12 cellular contexts compared by ENCODE assay signal in the genomic region with DNA sequence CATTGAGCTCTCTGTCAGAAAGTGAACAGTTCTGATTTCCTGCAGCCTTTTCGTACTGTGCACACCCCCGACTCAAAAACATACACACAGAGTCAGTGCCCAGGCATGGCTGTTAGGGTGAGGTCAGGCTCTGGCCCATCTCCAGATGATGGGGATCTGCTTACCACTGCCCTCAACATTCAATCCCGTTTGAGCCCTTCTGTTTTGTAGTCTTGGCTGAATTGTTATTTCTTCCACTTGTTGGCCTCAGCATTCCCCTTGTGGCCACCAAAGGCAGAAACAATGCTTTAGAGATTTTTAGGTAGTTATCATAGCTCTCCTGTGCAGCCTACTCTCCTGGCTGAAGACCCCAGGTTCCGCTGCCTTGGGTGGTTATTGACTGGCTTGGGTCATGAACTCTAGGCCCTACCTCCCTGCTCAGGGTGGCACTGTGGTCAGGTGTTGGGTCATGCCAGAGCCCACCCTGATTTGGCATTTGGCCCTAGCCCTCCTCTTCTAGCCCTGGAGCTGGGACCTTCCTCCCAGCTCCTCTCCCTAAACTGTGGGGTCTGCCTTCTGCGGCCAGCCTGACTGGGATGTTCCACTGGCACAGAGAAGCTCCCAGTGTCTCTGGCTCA. TPM values are rescaled to one million over a fixed set of nuclear protein-coding genes. Genes with fewer than 3 reads are reported as not detected.
A peak's percentile ranks its signal among the peaks of the same experiment; 100 is the strongest.
DNase-seq lines count a peak whose midpoint lies in the region; ATAC-seq and TF ChIP-seq lines count a peak whose summit lies in the region.
"Had no signal": no experiment of that assay in that cellular context is flagged by ENCODE, and none has a peak within 500 bp of the region (broad histone marks: within the 10 kb centered on the region; RNA-seq: fewer than 3 reads in every experiment).

No MANE protein-coding gene starts in this region.

- no peak overlapping the region for H2BK5ac ChIP-seq in mesenchymal stem cell (ENCODE audit: low read depth, low read length, poor library complexity, severe bottlenecking)

- H3K9ac ChIP-seq in endodermal cell (ENCODE audit: extremely low read depth, low read length, poor library complexity, severe bottlenecking) (no peak overlapping the region), mesenchymal stem cell (ENCODE audit: low read length) (no peak overlapping the region)

- no peak overlapping the region for H3K4me3 Mint-ChIP-seq in endodermal cell

- WGBS in endodermal cell (ENCODE audit: insufficient coverage in 1 of 2, insufficient read length in 1 of 2), 2 experiments, result 93 to 97% methylated on average over 5 of the region's 5 CpGs
- WGBS in mesenchymal stem cell, result 85% methylated on average over 5 of the region's 5 CpGs

- H3K27me3 Mint-ChIP-seq in endodermal cell (ENCODE audit: insufficient read depth), result no peaks in the 10 kb centered on the region

- H3K79me1 ChIP-seq in mesenchymal stem cell (replicated peaks; ENCODE audit: low read length, poor library complexity, severe bottlenecking), result peaks cover 3% of the 10 kb centered on the region

- no peak overlapping the region for H3K4me2 ChIP-seq in mesenchymal stem cell (ENCODE audit: low read length, poor library complexity, severe bottlenecking)

- H3K36me3 ChIP-seq in endodermal cell (ENCODE audit: control insufficient read depth, insufficient read depth, low read length) (no peaks in the 10 kb centered on the region), mesenchymal stem cell (ENCODE audit: control insufficient read depth in 1 of 2, insufficient read depth in 2 of 2, low read depth in 1 of 2, low read length in 2 of 2) (peaks cover 10 to 46% of the 10 kb centered on the region in 2 experiments)

- TF ChIP-seq CTCF in endodermal cell (conservative IDR thresholded peaks at IDR 0.05), result peak; percentile 58

- ATAC-seq in HG03571 (IDR thresholded peaks at IDR 0.05; ENCODE audit: unreplicated experiment), result no peak
- ATAC-seq: sciatic nerve had no signal

- no peak overlapping the region for H2BK15ac ChIP-seq in mesenchymal stem cell (ENCODE audit: low read depth, poor library complexity, severe bottlenecking)

- H4K8ac ChIP-seq in mesenchymal stem cell (ENCODE audit: low read length), result no peak overlapping the region

- peaks cover 3% of the 10 kb centered on the region for H3K36me3 Mint-ChIP-seq in endodermal cell (ENCODE audit: low read depth)

- H2BK120ac ChIP-seq in mesenchymal stem cell (ENCODE audit: low read depth, low read length), result no peak overlapping the region

- peak overlapping the region in 1 of 2 experiments; percentile 9 for H3K23ac ChIP-seq in mesenchymal stem cell (ENCODE audit: low read length in 2 of 2)

- H2AK5ac ChIP-seq in mesenchymal stem cell (ENCODE audit: low read length, severe bottlenecking), result peak overlapping the region; percentile 5

- H3K4me3 ChIP-seq in endodermal cell (ENCODE audit: low read length) (no peak overlapping the region), mesenchymal stem cell (ENCODE audit: insufficient read depth in 1 of 2, low read depth in 1 of 2, low read length in 2 of 2) (no peak overlapping the region)
- H3K4me3 ChIP-seq: esophagus squamous epithelium had no signal

- H3K4me1 ChIP-seq in endodermal cell (ENCODE audit: control insufficient read depth, insufficient read depth, low read length), result no peaks in the 10 kb centered on the region
- peaks cover 26% of the 10 kb centered on the region for H3K4me1 ChIP-seq in mesenchymal stem cell (ENCODE audit: control insufficient read depth, insufficient read depth, low read depth, low read length)

- H4K91ac ChIP-seq in mesenchymal stem cell (ENCODE audit: low read length), result no peak overlapping the region

- no peaks in the 10 kb centered on the region for H3K9me3 ChIP-seq in endodermal cell (ENCODE audit: control insufficient read depth, low read length)
- no peaks in the 10 kb centered on the region for H3K9me3 ChIP-seq in mesenchymal stem cell (ENCODE audit: control insufficient read depth, low read length)
- H3K9me3 ChIP-seq: esophagus squamous epithelium had no signal

- peak overlapping the region in 1 of 2 experiments; percentile 10 for H2BK12ac ChIP-seq in mesenchymal stem cell (ENCODE audit: low read length in 2 of 2)

- DNase-seq in AG08395 (ENCODE audit: low spot score) (peak; percentile 66), M059J (ENCODE audit: low read depth) (peak; percentile 72), endodermal cell (peak; percentile 46), mesenchymal stem cell (no peak), islet precursor cell (no peak), NCI-H187 treated with DMSO at 0.1 percent for 48 hours (lab: John Stamatoyannopoulos, UW) (no peak)
- no peak for DNase-seq in stimulated activated CD4-positive, alpha-beta T cell treated with anti-CD3 and anti-CD28 coated beads, Interleukin-2, amount 100 ng/mL, for 48 hours
- DNase-seq: activated CD8-positive, alpha-beta memory T cell treated with anti-CD3 and anti-CD28 coated beads for 24 hours; esophagus squamous epithelium; NCI-H1436 had no signal

- no peak overlapping the region for H3K27ac Mint-ChIP-seq in endodermal cell

- no peak overlapping the region for H2AFZ ChIP-seq in mesenchymal stem cell (ENCODE audit: low read depth, low read length)

- H3K4me1 Mint-ChIP-seq in endodermal cell, result peaks cover 25% of the 10 kb centered on the region

- no peak overlapping the region for H3K4ac ChIP-seq in mesenchymal stem cell (ENCODE audit: low read depth in 1 of 2, low read length in 2 of 2)

- H3K9me3 Mint-ChIP-seq in endodermal cell, result no peaks in the 10 kb centered on the region

- H3K18ac ChIP-seq in mesenchymal stem cell (ENCODE audit: low read depth in 1 of 2, low read length in 2 of 2), result no peak overlapping the region

- H3K27ac ChIP-seq in endodermal cell (ENCODE audit: low read depth, low read length) (no peak overlapping the region), mesenchymal stem cell (ENCODE audit: low read length, poor library complexity, severe bottlenecking) (no peak overlapping the region)

- no peaks in the 10 kb centered on the region for H3K27me3 ChIP-seq in endodermal cell (ENCODE audit: control insufficient read depth, insufficient read depth, low read length, poor library complexity, severe bottlenecking)
- H3K27me3 ChIP-seq in mesenchymal stem cell (ENCODE audit: control insufficient read depth in 1 of 2, insufficient read depth in 1 of 2, low read length in 2 of 2), result no peaks in the 10 kb centered on the region
- H3K27me3 ChIP-seq: esophagus squamous epithelium had no signal

- no peak overlapping the region for H3K14ac ChIP-seq in mesenchymal stem cell (ENCODE audit: low read length in 2 of 2)

RNA-seq across cellular contexts. Expression of a gene that starts 7.8 kb away (rescaled TPM):
- 0.25 and 0.34 TPM in 2 replicates for total RNA-seq in M059J (2014; rRNA removed; shearing (Covaris generic))
- total RNA-seq in endodermal cell, result 10 to 100 TPM; 12.4 to 15.8 TPM
- polyA plus RNA-seq in endodermal cell (2013, experiment 1 of 2), result 4.8 TPM
- polyA plus RNA-seq in endodermal cell (2013, experiment 2 of 2), result 3.3 TPM
- 1.6 TPM for polyA plus RNA-seq in mesenchymal stem cell (2013, experiment 1 of 2)
- 1.8 TPM for polyA plus RNA-seq in mesenchymal stem cell (2013, experiment 2 of 2)

RNA-seq across cellular contexts. Expression of a gene that starts 12.8 kb away (rescaled TPM):
- 3.1 and 5.6 TPM in 2 replicates for total RNA-seq in M059J (2014; rRNA removed; shearing (Covaris generic))
- total RNA-seq in endodermal cell, result 1 to 10 TPM; 4.2 to 4.5 TPM
- 3.8 TPM for polyA plus RNA-seq in endodermal cell (2013, experiment 1 of 2)
- 4.6 TPM for polyA plus RNA-seq in endodermal cell (2013, experiment 2 of 2)
- polyA plus RNA-seq in mesenchymal stem cell (2013, experiment 1 of 2), result 37.8 TPM
- polyA plus RNA-seq in mesenchymal stem cell (2013, experiment 2 of 2), result 39.1 TPM

RNA-seq across cellular contexts. Expression of a gene that starts 47.6 kb away (rescaled TPM):
- total RNA-seq in M059J (2014; rRNA removed; shearing (Covaris generic)), result 38.8 and 39.3 TPM in 2 replicates
- 10 to 100 TPM; 42.7 to 44.3 TPM for total RNA-seq in endodermal cell
- 66.3 TPM for polyA plus RNA-seq in endodermal cell (2013, experiment 1 of 2)
- 58.8 TPM for polyA plus RNA-seq in endodermal cell (2013, experiment 2 of 2)
- 32.2 TPM for polyA plus RNA-seq in mesenchymal stem cell (2013, experiment 1 of 2)
- polyA plus RNA-seq in mesenchymal stem cell (2013, experiment 2 of 2), result 31.6 TPM

Comparison
In these comparisons a context has a peak if more than half of its experiments do, and no peak if none do; other contexts are left out.
1. DNase-seq: peak in AG08395 (single experiment), M059J (single experiment) and endodermal cell (single experiment); none in mesenchymal stem cell (single experiment), islet precursor cell (single experiment), NCI-H187 treated with DMSO at 0.1 percent for 48 hours (single experiment) and stimulated activated CD4-positive, alpha-beta T cell treated with anti-CD3 and anti-CD28 coated beads, Interleukin-2, amount 100 ng/mL, for 48 hours (0 of 2).